ENCODE assay signal across 21 cellular contexts in genomic region chr2:658426-658825, GRCh38. TPM values are rescaled to one million over a fixed set of nuclear protein-coding genes. Genes with fewer than 3 reads are reported as not detected.
DNase-seq lines count a peak whose midpoint lies in the region; TF ChIP-seq lines count a peak whose summit lies in the region.
"Had no signal": no experiment of that assay in that cellular context is flagged by ENCODE, and none has a peak within 500 bp of the region (broad histone marks: within the 10 kb centered on the region; RNA-seq: fewer than 3 reads in every experiment).

No MANE protein-coding gene starts in this region.

- H3K4me1 ChIP-seq in uterus: no peaks in the 10 kb centered on the region
- H3K4me1 ChIP-seq: A549, BE2C had no signal

- H3K4me1 Mint-ChIP-seq in neural crest cell: peaks cover 6% of the 10 kb centered on the region

- TF ChIP-seq POLR2A in uterus (IDR thresholded peaks at IDR 0.05): no peak

- peak; percentile 30 for DNase-seq in activated effector memory CD4-positive, alpha-beta T cell treated with anti-CD3 and anti-CD28 coated beads, Interleukin-2, amount 50 U/mL, for 16 hours
- DNase-seq in activated effector memory CD4-positive, alpha-beta T cell treated with Interleukin-2 at 50 U/mL for 16 hours: no peak
- DNase-seq in neural crest cell (ENCODE audit: low read depth, low spot score): no peak
- DNase-seq in stimulated activated CD8-positive, alpha-beta memory T cell treated with anti-CD3 and anti-CD28 coated beads, Interleukin-4, amount 100 ng/mL, for 48 hours: peak; percentile 13
- no peak for DNase-seq in SKM-1 treated with dmso at 0.1 percent for 144 hours (lab: John Stamatoyannopoulos, UW; ENCODE audit: unreplicated experiment)
- no peak for DNase-seq in EL
- DNase-seq in uterus: no peak
- DNase-seq: 8988T; ACHN; AML-193; BE2C; C1 segment of cervical spinal cord; Calu3; CD4-positive, alpha-beta memory T cell; COR-L47; DMS53; DMS79 treated with DMSO at 0.1 percent for 48 hours; GM23248; H7 had no signal

- intact Hi-C loops in uterus (cut with DNase I; ENCODE audit: low total_unique reads): no loop called here

- no peak overlapping the region for H3K4me3 Mint-ChIP-seq in neural crest cell
- H3K4me3 Mint-ChIP-seq: CD4-positive, alpha-beta memory T cell had no signal

- H3K27ac ChIP-seq in KOPT-K1 (ENCODE audit: low read depth, low read length, poor library complexity, severe bottlenecking): peak overlapping the region; percentile 53
- H3K27ac ChIP-seq in uterus: no peak overlapping the region
- H3K27ac ChIP-seq: A549, GM23248 had no signal

- no peak overlapping the region for H3K4me3 ChIP-seq in uterus
- H3K4me3 ChIP-seq: A549, GM23248 had no signal

- H3K27me3 ChIP-seq in uterus: no peaks in the 10 kb centered on the region
- H3K27me3 ChIP-seq: BE2C had no signal

- TF ChIP-seq CTCF in neural crest cell (conservative IDR thresholded peaks at IDR 0.05) (no peak), uterus (IDR thresholded peaks at IDR 0.05) (no peak)

- H3K9me3 Mint-ChIP-seq in neural crest cell: no peaks in the 10 kb centered on the region
- H3K9me3 Mint-ChIP-seq: CD4-positive, alpha-beta memory T cell had no signal

- peak overlapping the region; percentile 43 for H3K27ac Mint-ChIP-seq in neural crest cell (ENCODE audit: unreplicated experiment)

- H3K9me3 ChIP-seq in KOPT-K1 (ENCODE audit: insufficient read depth, low read length, poor library complexity, severe bottlenecking) (no peaks in the 10 kb centered on the region), uterus (no peaks in the 10 kb centered on the region)
- H3K9me3 ChIP-seq: BE2C had no signal

- H3K36me3 Mint-ChIP-seq in neural crest cell (ENCODE audit: low read depth): peaks cover 4% of the 10 kb centered on the region

- H3K27me3 Mint-ChIP-seq in neural crest cell (ENCODE audit: low read depth): peaks cover 17% of the 10 kb centered on the region

- H3K36me3 ChIP-seq in KOPT-K1 (ENCODE audit: insufficient read depth, low read length): peaks cover 7% of the 10 kb centered on the region
- H3K36me3 ChIP-seq in uterus: no peaks in the 10 kb centered on the region
- H3K36me3 ChIP-seq: BE2C had no signal

RNA-seq across cellular contexts. Expression of gene TMEM18, which starts 18.8 kb away (rescaled TPM):
- 27.7 and 28.2 TPM in 2 replicates for total RNA-seq in neural crest cell
- 10 to 100 TPM; 10.8 to 49.7 (median 34.3) TPM for total RNA-seq in uterus

Comparison
In these comparisons a context has a peak if more than half of its experiments do, and no peak if none do; other contexts are left out.
1. DNase-seq: peak in activated effector memory CD4-positive, alpha-beta T cell treated with anti-CD3 and anti-CD28 coated beads, Interleukin-2, amount 50 U/mL, for 16 hours (single experiment) and stimulated activated CD8-positive, alpha-beta memory T cell treated with anti-CD3 and anti-CD28 coated beads, Interleukin-4, amount 100 ng/mL, for 48 hours (single experiment); none in activated effector memory CD4-positive, alpha-beta T cell treated with Interleukin-2 at 50 U/mL for 16 hours (single experiment), neural crest cell (single experiment), SKM-1 treated with dmso at 0.1 percent for 144 hours (single experiment), EL (single experiment) and uterus (0 of 2).